31 cellular contexts compared by ENCODE assay signal in the genomic region with DNA sequence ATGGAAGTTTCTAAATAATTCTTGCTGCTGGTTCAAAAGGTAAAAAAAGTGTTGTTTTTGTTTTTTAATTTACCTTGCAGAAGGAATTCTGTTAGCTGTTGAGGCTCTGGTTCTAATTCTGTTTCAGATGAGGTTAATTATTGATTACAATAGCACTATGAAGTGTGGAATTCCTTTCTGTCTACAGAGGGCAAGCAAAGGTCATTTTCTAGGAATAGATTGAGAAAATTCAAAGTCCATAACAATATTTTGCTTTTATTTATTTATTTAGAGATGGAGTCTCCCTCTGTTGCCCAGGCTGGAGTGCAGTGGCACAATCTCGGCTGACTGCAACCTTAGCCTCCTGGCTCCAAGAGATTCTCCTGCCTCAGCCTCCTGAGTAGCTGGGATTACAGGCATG.
"Had no signal": no experiment of that assay in that cellular context is flagged by ENCODE, and none has a peak within 500 bp of the region (broad histone marks: within the 10 kb centered on the region; RNA-seq: fewer than 3 reads in every experiment).

No MANE protein-coding gene starts in this region.

- H3K4me1 ChIP-seq: esophagus squamous epithelium, gastroesophageal sphincter had no signal

- ATAC-seq: activated CD4-positive, CD25-positive, alpha-beta regulatory T cell treated with anti-CD3 and anti-CD28 coated beads, Interleukin-2, amount 50 U/mL, for 24 hours; activated CD8-positive, alpha-beta T cell treated with anti-CD3 and anti-CD28 coated beads for 36 hours; activated T-cell treated with anti-CD3 and anti-CD28 coated beads, Interleukin-2, amount 50 U/mL, for 4 hours; activated T-helper 17 cell treated with anti-CD3 and anti-CD28 coated beads, Interleukin-2, amount 50 U/mL, for 72 hours; gastroesophageal sphincter; T-helper 17 cell had no signal

- H3K27me3 ChIP-seq: brain microvascular endothelial cell, esophagus squamous epithelium, gastroesophageal sphincter had no signal

- H3K27ac ChIP-seq: brain microvascular endothelial cell, epithelial cell of prostate, esophagus squamous epithelium, gastroesophageal sphincter, WERI-Rb-1 had no signal

- DNase-seq: activated B cell treated with CpG ODN at 0.5 μM for 24 hours; activated CD4-positive, alpha-beta T cell treated with anti-CD3 and anti-CD28 coated beads for 48 hours; activated CD4-positive, alpha-beta T cell treated with anti-CD3 and anti-CD28 coated beads, Interleukin-2, amount 50 U/mL, for 1 hour; activated CD4-positive, alpha-beta T cell treated with anti-CD3 and anti-CD28 coated beads, Interleukin-2, amount 50 U/mL, for 48 hours; activated CD8-positive, alpha-beta memory T cell treated with anti-CD3 and anti-CD28 coated beads for 24 hours; activated CD8-positive, alpha-beta T cell treated with anti-CD3 and anti-CD28 coated beads for 36 hours; activated effector memory CD4-positive, alpha-beta T cell treated with Interleukin-2 at 50 U/mL for 16 hours; activated gamma-delta T cell treated with Interleukin-2 at 50 U/mL for 16 hours; activated naive CD4-positive, alpha-beta T cell treated with anti-CD3 and anti-CD28 coated beads, Interleukin-2, amount 50 U/mL, for 16 hours; activated naive CD4-positive, alpha-beta T cell treated with Interleukin-2 at 50 U/mL for 16 hours; activated T-cell treated with anti-CD3 and anti-CD28 coated beads, Interleukin-2, amount 50 U/mL, for 4 hours; amniotic stem cell; brain microvascular endothelial cell; cortex of kidney; dermis blood vessel endothelial cell; effector CD8-positive, alpha-beta T cell; esophagus squamous epithelium; foreskin melanocyte; T-helper 1 cell; T-helper 17 cell; T1000; WERI-Rb-1 had no signal

- FAIRE-seq: astrocyte, bronchial epithelial cell, colon, endometrium, endothelial cell of umbilical vein had no signal

- H3K4me3 ChIP-seq: esophagus squamous epithelium, gastroesophageal sphincter had no signal

- H3K36me3 ChIP-seq: brain microvascular endothelial cell, esophagus squamous epithelium, gastroesophageal sphincter, WERI-Rb-1 had no signal

- H3K9me3 ChIP-seq: esophagus squamous epithelium, gastroesophageal sphincter had no signal
